In genomic region chr14:104666981-104667380, GRCh38 we compare ENCODE assay signal across 17 cellular contexts.
"Had no signal": no experiment of that assay in that cellular context is flagged by ENCODE, and none has a peak within 500 bp of the region (broad histone marks: within the 10 kb centered on the region; RNA-seq: fewer than 3 reads in every experiment).

No MANE protein-coding gene starts in this region.

- H3K27me3 ChIP-seq: brain microvascular endothelial cell had no signal

- ATAC-seq: activated CD4-positive, alpha-beta T cell treated with anti-CD3 and anti-CD28 coated beads for 36 hours had no signal

- H3K36me3 Mint-ChIP-seq: WTC11 had no signal

- H3K36me3 ChIP-seq: brain microvascular endothelial cell, left ventricle myocardium inferior had no signal

- H3K27ac Mint-ChIP-seq: activated CD4-positive, alpha-beta memory T cell treated with anti-CD3 and anti-CD28 coated beads, Interleukin-2, amount 10 ng/mL, durations not matched to agents 7 days and 5 days; activated CD4-positive, alpha-beta T cell treated with anti-CD3 and anti-CD28 coated beads for 36 hours; activated CD8-positive, alpha-beta memory T cell treated with anti-CD3 and anti-CD28 coated beads, Interleukin-2, amount 10 ng/mL, durations not matched to agents 7 days and 5 days; activated naive CD4-positive, alpha-beta T cell treated with anti-CD3 and anti-CD28 coated beads for 36 hours; activated T-cell treated with anti-CD3 and anti-CD28 coated beads, Interleukin-2, amount 50 U/mL, for 24 hours; activated T-helper 2 cell treated with anti-CD3 and anti-CD28 coated beads, Interferon-gamma antibody, Interleukin-2, Interleukin-4, amounts not matched to agents 10 μg/mL and 5 μg/mL and 100 μg/mL, durations not matched to agents 14 hours and 24 hours and 36 hours; nephron progenitor cell; WTC11 had no signal

- DNase-seq: activated CD4-positive, alpha-beta memory T cell treated with anti-CD3 and anti-CD28 coated beads, Interleukin-2, amount 10 ng/mL, durations not matched to agents 7 days and 5 days; activated CD4-positive, alpha-beta T cell treated with anti-CD3 and anti-CD28 coated beads for 36 hours; activated CD8-positive, alpha-beta memory T cell treated with anti-CD3 and anti-CD28 coated beads, Interleukin-2, amount 10 ng/mL, durations not matched to agents 7 days and 5 days; activated naive CD4-positive, alpha-beta T cell treated with anti-CD3 and anti-CD28 coated beads for 36 hours; activated T-cell treated with anti-CD3 and anti-CD28 coated beads, Interleukin-2, amount 50 U/mL, for 24 hours; anterior cingulate cortex; brain microvascular endothelial cell; cortex of kidney; effector CD4-positive, alpha-beta T cell; kidney; left ventricle myocardium inferior; nephron progenitor cell; small intestine; stimulated activated CD4-positive, alpha-beta T cell treated with anti-CD3 and anti-CD28 coated beads, Interleukin-4, amount 100 ng/mL, for 1 hour had no signal

- H3K27me3 Mint-ChIP-seq: activated T-cell treated with anti-CD3 and anti-CD28 coated beads, Interleukin-2, amount 50 U/mL, for 24 hours had no signal

- H3K4me3 Mint-ChIP-seq: activated CD4-positive, alpha-beta memory T cell treated with anti-CD3 and anti-CD28 coated beads, Interleukin-2, amount 10 ng/mL, durations not matched to agents 7 days and 5 days; activated CD4-positive, alpha-beta T cell treated with anti-CD3 and anti-CD28 coated beads for 36 hours; activated CD8-positive, alpha-beta memory T cell treated with anti-CD3 and anti-CD28 coated beads, Interleukin-2, amount 10 ng/mL, durations not matched to agents 7 days and 5 days; activated naive CD4-positive, alpha-beta T cell treated with anti-CD3 and anti-CD28 coated beads for 36 hours; activated T-cell treated with anti-CD3 and anti-CD28 coated beads, Interleukin-2, amount 50 U/mL, for 24 hours; central memory CD8-positive, alpha-beta T cell; nephron progenitor cell; WTC11 had no signal

- H3K9me3 Mint-ChIP-seq: activated CD4-positive, alpha-beta memory T cell treated with anti-CD3 and anti-CD28 coated beads, Interleukin-2, amount 10 ng/mL, durations not matched to agents 7 days and 5 days; activated naive CD4-positive, alpha-beta T cell treated with anti-CD3 and anti-CD28 coated beads for 36 hours; activated T-cell treated with anti-CD3 and anti-CD28 coated beads, Interleukin-2, amount 50 U/mL, for 24 hours; activated T-helper 2 cell treated with anti-CD3 and anti-CD28 coated beads, Interferon-gamma antibody, Interleukin-2, Interleukin-4, amounts not matched to agents 10 μg/mL and 5 μg/mL and 100 μg/mL, durations not matched to agents 14 hours and 24 hours and 36 hours; central memory CD8-positive, alpha-beta T cell had no signal

- H3K4me3 ChIP-seq: left ventricle myocardium inferior had no signal

- H3K27ac ChIP-seq: brain microvascular endothelial cell, left ventricle myocardium inferior had no signal

- H3K9me3 ChIP-seq: left ventricle myocardium inferior had no signal
